ENCODE assay signal across 13 cellular contexts in genomic region chr11:112780351-112781043, GRCh38.
DNase-seq lines count a peak whose midpoint lies in the region; ATAC-seq, FAIRE-seq and TF ChIP-seq lines count a peak whose summit lies in the region.
"Had no signal": no experiment of that assay in that cellular context is flagged by ENCODE, and none has a peak within 500 bp of the region (broad histone marks: within the 10 kb centered on the region; RNA-seq: fewer than 3 reads in every experiment).

No MANE protein-coding gene starts in this region.

- no peak overlapping the region for H3K4me3 Mint-ChIP-seq in H9
- H3K4me3 Mint-ChIP-seq: activated naive CD8-positive, alpha-beta T cell treated with anti-CD3 and anti-CD28 coated beads for 36 hours; CD4-positive, alpha-beta T cell had no signal

- H3K9me3 ChIP-seq in H9 (ENCODE audit: control insufficient read depth, low read depth, low read length) (no peaks in the 10 kb centered on the region), sigmoid colon (no peaks in the 10 kb centered on the region)
- H3K9me3 ChIP-seq: gastroesophageal sphincter had no signal

- H3K4me1 ChIP-seq in H9 (ENCODE audit: insufficient read depth, low read length): 0 out of 2 replicates have a peak, but pooled peaks cover 2% of the 10 kb centered on the region
- H3K4me1 ChIP-seq in foreskin keratinocyte: no peaks in the 10 kb centered on the region
- peaks cover 0 to 22% (median 20%) of the 10 kb centered on the region in 4 donors for H3K4me1 ChIP-seq in sigmoid colon

- peak overlapping the region; percentile 67; the same call in 1 of the 2 replicates for H3K14ac ChIP-seq in H9 (ENCODE audit: insufficient read depth, low read length)

- intact Hi-C loops in sigmoid colon (cut with DNase I) (loop anchor here (5.0 to 10.0 kb wide), 2 partner anchors 182 to 504 kb away; partner anchors contain the start of gene NCAM1), posterior vena cava (cut with DNase I) (no loop called here)

- no peak overlapping the region for H2BK20ac ChIP-seq in H9 (ENCODE audit: low read depth, low read length, poor library complexity, severe bottlenecking)

- H2BK12ac ChIP-seq in H9 (ENCODE audit: insufficient read length, low read depth, low read length): no peak overlapping the region

- no peak overlapping the region for H3K4me3 ChIP-seq in sigmoid colon
- H3K4me3 ChIP-seq: gastroesophageal sphincter had no signal

- no peaks in the 10 kb centered on the region for H4K20me1 ChIP-seq in H9 (ENCODE audit: control insufficient read depth, insufficient read depth, insufficient read length)

- DNase-seq in H9 (no peak), RWPE1 (ENCODE audit: low spot score) (peak; percentile 76), foreskin keratinocyte (peak in 1 of 2 donors; percentile 51), sigmoid colon (peak; percentile 11), posterior vena cava (ENCODE audit: low spot score) (no peak), GM19239 (ENCODE audit: insufficient read length, low spot score) (no peak), pons (ENCODE audit: low spot score) (no peak)
- DNase-seq: activated naive CD8-positive, alpha-beta T cell treated with anti-CD3 and anti-CD28 coated beads for 36 hours; CD4-positive, alpha-beta T cell; dermis blood vessel endothelial cell had no signal

- no peak overlapping the region for H3K9ac ChIP-seq in H9 (ENCODE audit: extremely low read depth, insufficient read length, low read length)

- H3K4me1 Mint-ChIP-seq in H9: peaks cover 29 to 42% of the 10 kb centered on the region in 2 experiments
- H3K4me1 Mint-ChIP-seq: activated naive CD8-positive, alpha-beta T cell treated with anti-CD3 and anti-CD28 coated beads for 36 hours had no signal

- ATAC-seq in foreskin keratinocyte (peak; percentile 86), HG02885 (IDR thresholded peaks at IDR 0.05; ENCODE audit: poor library complexity, unreplicated experiment) (no peak)
- ATAC-seq: gastroesophageal sphincter had no signal

- no peaks in the 10 kb centered on the region for H3K36me3 Mint-ChIP-seq in H9 (ENCODE audit: insufficient read depth in 1 of 3, low read depth in 3 of 3)
- H3K36me3 Mint-ChIP-seq: activated naive CD8-positive, alpha-beta T cell treated with anti-CD3 and anti-CD28 coated beads for 36 hours had no signal

- H3K79me2 ChIP-seq in H9 (ENCODE audit: insufficient read depth, low read length): no peaks in the 10 kb centered on the region

- H4K5ac ChIP-seq in H9 (ENCODE audit: insufficient read length, low read depth, low read length): no peak overlapping the region

- H4K91ac ChIP-seq in H9 (ENCODE audit: insufficient read length, low read depth, low read length): no peak overlapping the region

- no peak for TF ChIP-seq POLR2A in sigmoid colon (IDR thresholded peaks at IDR 0.05)

- POLR2A ChIA-PET in RWPE1 (lab: Yijun Ruan, JAX; ENCODE audit: low non-redundant PET): no interaction called here

- peaks cover 1% of the 10 kb centered on the region; the same call in 1 of the 2 replicates for H3K27me3 Mint-ChIP-seq in H9 (ENCODE audit: low read depth)

- H3K27me3 ChIP-seq in H9 (ENCODE audit: insufficient read depth, low read length) (no peaks in the 10 kb centered on the region), foreskin keratinocyte (no peaks in the 10 kb centered on the region), sigmoid colon (no peaks in the 10 kb centered on the region)
- H3K27me3 ChIP-seq: gastroesophageal sphincter had no signal

- TF ChIP-seq CTCF in H9 (conservative IDR thresholded peaks at IDR 0.05): no peak
- TF ChIP-seq CTCF in RWPE1 (conservative IDR thresholded peaks at IDR 0.05; ENCODE audit: low read depth): no peak
- TF ChIP-seq CTCF in foreskin keratinocyte (conservative IDR thresholded peaks at IDR 0.05): peak; percentile 19
- no peak for TF ChIP-seq CTCF in sigmoid colon (IDR thresholded peaks at IDR 0.05)

- no peak overlapping the region for H3K23ac ChIP-seq in H9 (ENCODE audit: insufficient read length, low read depth, low read length)

- H3K56ac ChIP-seq in H9 (ENCODE audit: insufficient read length, low read depth, low read length): no peak overlapping the region

- no peak overlapping the region for H3T11ph ChIP-seq in H9 (ENCODE audit: low read length)

- no peak overlapping the region for H3K4ac ChIP-seq in H9 (ENCODE audit: low read depth, low read length)

- no peak overlapping the region for H3K4me2 ChIP-seq in H9 (ENCODE audit: insufficient read depth, insufficient read length, low read length)

- H2BK15ac ChIP-seq in H9 (ENCODE audit: low read depth, low read length): no peak overlapping the region

- CTCF ChIA-PET in RWPE1 (lab: Yijun Ruan, JAX): interaction anchor here (0.6 kb wide), 1 partner anchor 509 kb away, joined by 3 read pairs; no protein-coding TSS in a partner anchor

- no peak overlapping the region for H3K27ac ChIP-seq in H9 (ENCODE audit: insufficient read length, low read depth, low read length)
- H3K27ac ChIP-seq in RWPE1: no peak overlapping the region
- H3K27ac ChIP-seq in foreskin keratinocyte: no peak overlapping the region
- no peak overlapping the region for H3K27ac ChIP-seq in sigmoid colon
- H3K27ac ChIP-seq: gastroesophageal sphincter had no signal

- WGBS in H9 (ENCODE audit: extremely low coverage, insufficient read length, low lambda C conversion rate): no CpG with 5 or more reads among the region's 19 CpGs
- 81 to 85% methylated on average over 19 of the region's 19 CpGs for WGBS in sigmoid colon, 2 donors

- no peak for TF ChIP-seq EP300 in sigmoid colon (IDR thresholded peaks at IDR 0.05)

- no peak overlapping the region for H2BK120ac ChIP-seq in H9 (ENCODE audit: low read depth, low read length, poor library complexity, severe bottlenecking)

- no peak overlapping the region for H2AFZ ChIP-seq in H9 (ENCODE audit: low read length)

- no peak overlapping the region for H3K18ac ChIP-seq in H9 (ENCODE audit: insufficient read length, low read depth, low read length)

- no peaks in the 10 kb centered on the region for H3K9me3 Mint-ChIP-seq in H9
- H3K9me3 Mint-ChIP-seq: activated naive CD8-positive, alpha-beta T cell treated with anti-CD3 and anti-CD28 coated beads for 36 hours; CD4-positive, alpha-beta T cell had no signal

- H3K23me2 ChIP-seq in H9 (ENCODE audit: insufficient read length, low read depth, low read length, poor library complexity, severe bottlenecking): no peaks in the 10 kb centered on the region

- H3K36me3 ChIP-seq in sigmoid colon: no peaks in the 10 kb centered on the region
- H3K36me3 ChIP-seq: gastroesophageal sphincter had no signal

- no peak overlapping the region for H2BK5ac ChIP-seq in H9 (ENCODE audit: insufficient read length, low read length)

- no peak for FAIRE-seq in GM19239 (lab: Jason Lieb, UNC)
- FAIRE-seq: TTC549 had no signal

- no peaks in the 10 kb centered on the region for H3K79me1 ChIP-seq in H9 (ENCODE audit: insufficient read depth, low read depth, low read length, poor library complexity, severe bottlenecking)

- no peak overlapping the region for H4K8ac ChIP-seq in H9 (replicated peaks; ENCODE audit: insufficient read length, low read depth, low read length)

- H3K27ac Mint-ChIP-seq in H9: no peak overlapping the region
- H3K27ac Mint-ChIP-seq: activated naive CD8-positive, alpha-beta T cell treated with anti-CD3 and anti-CD28 coated beads for 36 hours; CD4-positive, alpha-beta T cell had no signal

- no peak overlapping the region for H2AK5ac ChIP-seq in H9 (ENCODE audit: insufficient read length, low read length)

Comparison
In these comparisons a context has a peak if more than half of its experiments do, and no peak if none do; other contexts are left out.
1. DNase-seq: peak in RWPE1 (single experiment) and sigmoid colon (single experiment); none in H9 (single experiment), posterior vena cava (single experiment), GM19239 (single experiment) and pons (single experiment).